Comparison of ENCODE assay signal across 22 cellular contexts in genomic region chr19:17200408-17201079, GRCh38. TPM values are rescaled to one million over a fixed set of nuclear protein-coding genes. Genes with fewer than 3 reads are reported as not detected.
DNase-seq lines count a peak whose midpoint lies in the region; ATAC-seq and TF ChIP-seq lines count a peak whose summit lies in the region.
"Had no signal": no experiment of that assay in that cellular context is flagged by ENCODE, and none has a peak within 500 bp of the region (broad histone marks: within the 10 kb centered on the region; RNA-seq: fewer than 3 reads in every experiment).

No MANE protein-coding gene starts in this region.

- H3K4me1 ChIP-seq in spleen: no peaks in the 10 kb centered on the region
- H3K4me1 ChIP-seq: Caco-2 had no signal

- no peak overlapping the region for H3K27ac ChIP-seq in spleen
- H3K27ac ChIP-seq: C4-2B had no signal

- H3K27me3 ChIP-seq in spleen (replicated peaks in 1 of 7): no peaks in the 10 kb centered on the region

- TF ChIP-seq POLR2A in spleen (IDR thresholded peaks at IDR 0.05): no peak

- H3K4me3 ChIP-seq in spleen: no peak overlapping the region

- H3K36me3 ChIP-seq in spleen: peaks cover 2 to 100% (median 90%) of the 10 kb centered on the region in 6 donors

- H3K4me3 Mint-ChIP-seq in activated T-cell treated with anti-CD3 and anti-CD28 coated beads, Interleukin-2, amount 50 U/mL, for 24 hours: no peak overlapping the region
- H3K4me3 Mint-ChIP-seq in activated CD4-positive, alpha-beta memory T cell treated with anti-CD3 and anti-CD28 coated beads for 36 hours: no peak overlapping the region
- H3K4me3 Mint-ChIP-seq: CD8-positive, alpha-beta T cell had no signal

- H3K9me3 Mint-ChIP-seq in activated T-cell treated with anti-CD3 and anti-CD28 coated beads, Interleukin-2, amount 50 U/mL, for 24 hours: no peaks in the 10 kb centered on the region
- no peaks in the 10 kb centered on the region for H3K9me3 Mint-ChIP-seq in activated CD4-positive, alpha-beta memory T cell treated with anti-CD3 and anti-CD28 coated beads for 36 hours
- H3K9me3 Mint-ChIP-seq: CD8-positive, alpha-beta T cell had no signal

- no peak for TF ChIP-seq CTCF in spleen (IDR thresholded peaks at IDR 0.05 in 8 of 11, conservative IDR thresholded peaks at IDR 0.05 in 3 of 11)

- WGBS in spleen, 5 donors: 79 to 89% (median 84%) methylated on average over 15 to 16 of the region's 16 CpGs

- H3K27me3 Mint-ChIP-seq in activated T-cell treated with anti-CD3 and anti-CD28 coated beads, Interleukin-2, amount 50 U/mL, for 24 hours: no peaks in the 10 kb centered on the region
- no peaks in the 10 kb centered on the region for H3K27me3 Mint-ChIP-seq in activated CD4-positive, alpha-beta memory T cell treated with anti-CD3 and anti-CD28 coated beads for 36 hours

- no peak for DNase-seq in activated T-cell treated with anti-CD3 and anti-CD28 coated beads, Interleukin-2, amount 50 U/mL, for 24 hours
- DNase-seq in activated T-cell treated with anti-CD3 and anti-CD28 coated beads for 4 hours (no peak), HuH-7.5 (ENCODE audit: low spot score) (peak; percentile 70), left lobe of liver (ENCODE audit: low spot score) (no peak), spleen (peak; percentile 40)
- DNase-seq in activated CD4-positive, alpha-beta memory T cell treated with anti-CD3 and anti-CD28 coated beads for 36 hours: no peak
- DNase-seq in effector CD4-positive, alpha-beta T cell: no peak
- DNase-seq: Caco-2; CD8-positive, alpha-beta T cell; DMS79; EL; GDM1; Karpas-422; NCI-H1092; NCI-H1417 treated with DMSO at 0.1 percent for 48 hours; NCI-H1694 treated with DMSO at 0.1 percent for 48 hours; NCI-H2227 treated with DMSO at 0.1 percent for 48 hours; RPMI8226; SHP77 had no signal

- H3K4me1 Mint-ChIP-seq in activated T-cell treated with anti-CD3 and anti-CD28 coated beads, Interleukin-2, amount 50 U/mL, for 24 hours (ENCODE audit: low read depth): no peaks in the 10 kb centered on the region
- no peaks in the 10 kb centered on the region for H3K4me1 Mint-ChIP-seq in activated CD4-positive, alpha-beta memory T cell treated with anti-CD3 and anti-CD28 coated beads for 36 hours (ENCODE audit: low read depth)

- intact Hi-C loops in spleen (cut with DNase I; ENCODE audit: low total_unique reads): no loop called here
- intact Hi-C loops in activated CD4-positive, alpha-beta memory T cell treated with anti-CD3 and anti-CD28 coated beads for 36 hours (cut with micrococcal nuclease): no loop called here

- ATAC-seq in left lobe of liver (peak; percentile 76), GM21367 (IDR thresholded peaks at IDR 0.05; ENCODE audit: unreplicated experiment) (no peak)
- ATAC-seq: CD8-positive, alpha-beta T cell; HCT116 had no signal

- POLR2A ChIA-PET in activated CD4-positive, alpha-beta memory T cell treated with anti-CD3 and anti-CD28 coated beads for 36 hours (lab: Charles Lee): no interaction called here

- H3K27ac Mint-ChIP-seq in activated T-cell treated with anti-CD3 and anti-CD28 coated beads, Interleukin-2, amount 50 U/mL, for 24 hours: peak overlapping the region; percentile 33
- H3K27ac Mint-ChIP-seq in activated CD4-positive, alpha-beta memory T cell treated with anti-CD3 and anti-CD28 coated beads for 36 hours: no peak overlapping the region
- H3K27ac Mint-ChIP-seq: CD8-positive, alpha-beta T cell had no signal

- CTCF ChIA-PET in activated CD4-positive, alpha-beta memory T cell treated with anti-CD3 and anti-CD28 coated beads for 36 hours (lab: Charles Lee): no interaction called here

- H3K36me3 Mint-ChIP-seq in activated T-cell treated with anti-CD3 and anti-CD28 coated beads, Interleukin-2, amount 50 U/mL, for 24 hours (ENCODE audit: low read depth): peaks cover 88% of the 10 kb centered on the region
- H3K36me3 Mint-ChIP-seq in activated CD4-positive, alpha-beta memory T cell treated with anti-CD3 and anti-CD28 coated beads for 36 hours: peaks cover 50% of the 10 kb centered on the region

- no peaks in the 10 kb centered on the region for H3K9me3 ChIP-seq in spleen
- H3K9me3 ChIP-seq: Caco-2 had no signal

RNA-seq across cellular contexts. Expression of gene USE1, which starts 14.6 kb away (rescaled TPM):
- total RNA-seq in left lobe of liver: 19.9 TPM
- total RNA-seq in spleen: 10 to 100 TPM; 17.2 to 30.4 (median 25.9) TPM
- polyA plus RNA-seq in spleen: 10 to 100 TPM; 65.1 to 74.4 (median 65.4) TPM
- total RNA-seq in activated CD4-positive, alpha-beta memory T cell treated with anti-CD3 and anti-CD28 coated beads for 36 hours: 10 to 100 TPM; 24.6 to 28.5 TPM

RNA-seq across cellular contexts. Expression of gene OCEL1, which starts 25.5 kb away (rescaled TPM):
- total RNA-seq in left lobe of liver: 63.0 TPM
- total RNA-seq in spleen: 10 to 100 TPM in 6 of 7 donors, 1 to 10 TPM in 1; 7.7 to 28.6 (median 25.4) TPM
- polyA plus RNA-seq in spleen: 10 to 100 TPM; 20.4 to 31.8 (median 24.3) TPM
- total RNA-seq in activated CD4-positive, alpha-beta memory T cell treated with anti-CD3 and anti-CD28 coated beads for 36 hours: 10 to 100 TPM; 17.6 to 17.9 TPM

RNA-seq across cellular contexts. Expression of gene NR2F6, which starts 45.2 kb away (rescaled TPM):
- total RNA-seq in left lobe of liver: 126 TPM
- 10 to 100 TPM; 11.6 to 15.0 (median 14.5) TPM for total RNA-seq in spleen
- 10 to 100 TPM in 1 of 3 donors, 1 to 10 TPM in 2; 6.6 to 11.9 (median 7.8) TPM for polyA plus RNA-seq in spleen
- 10 to 100 TPM; 10.2 to 10.4 TPM for total RNA-seq in activated CD4-positive, alpha-beta memory T cell treated with anti-CD3 and anti-CD28 coated beads for 36 hours

Comparison
In these comparisons a context has a peak if more than half of its experiments do, and no peak if none do; other contexts are left out.
1. DNase-seq: peak in HuH-7.5 (single experiment) and spleen (single experiment); none in activated T-cell treated with anti-CD3 and anti-CD28 coated beads, Interleukin-2, amount 50 U/mL, for 24 hours (single experiment), activated T-cell treated with anti-CD3 and anti-CD28 coated beads for 4 hours (single experiment), left lobe of liver (single experiment), activated CD4-positive, alpha-beta memory T cell treated with anti-CD3 and anti-CD28 coated beads for 36 hours (single experiment) and effector CD4-positive, alpha-beta T cell (single experiment).